Comparison of ENCODE assay signal across 8 cellular contexts in genomic region chr4:2290974-2291704, GRCh38. TPM values are rescaled to one million over a fixed set of nuclear protein-coding genes. Genes with fewer than 3 reads are reported as not detected.
DNase-seq lines count a peak whose midpoint lies in the region; ATAC-seq and TF ChIP-seq lines count a peak whose summit lies in the region.

No MANE protein-coding gene starts in this region.

- H3K27ac Mint-ChIP-seq in activated CD4-positive, alpha-beta T cell treated with anti-CD3 and anti-CD28 coated beads for 36 hours, result peak overlapping the region; percentile 80

- DNase-seq in GM13976 (ENCODE audit: low spot score) (peak; percentile 67), 8988T (no peak), NCI-H1092 (lab: John Stamatoyannopoulos, UW) (no peak), HEK293T (ENCODE audit: extremely low spot score) (no peak), foreskin melanocyte (no peak)
- DNase-seq in activated CD4-positive, alpha-beta T cell treated with anti-CD3 and anti-CD28 coated beads for 36 hours, result peak; percentile 73
- peak in 2 of 3 experiments; percentile 31 to 37 for DNase-seq in stimulated activated CD4-positive, alpha-beta T cell treated with anti-CD3 and anti-CD28 coated beads, TNF-alpha, amount 100 ng/mL, for 24 hours (ENCODE audit: low read depth in 3 of 3)

- H3K9me3 Mint-ChIP-seq in activated CD4-positive, alpha-beta T cell treated with anti-CD3 and anti-CD28 coated beads for 36 hours (ENCODE audit: low read depth), result peaks cover 3% of the 10 kb centered on the region

- no peak for TF ChIP-seq CTCF in GM13976 (IDR thresholded peaks at IDR 0.05; ENCODE audit: borderline replicate concordance, control extremely low read depth, extremely low read depth, insufficient read depth, missing control alignments)

- H3K4me1 Mint-ChIP-seq in activated CD4-positive, alpha-beta T cell treated with anti-CD3 and anti-CD28 coated beads for 36 hours, result peaks cover 33% of the 10 kb centered on the region

- peak overlapping the region; percentile 31 for H3K4me3 Mint-ChIP-seq in activated CD4-positive, alpha-beta T cell treated with anti-CD3 and anti-CD28 coated beads for 36 hours

- intact Hi-C loops in activated CD4-positive, alpha-beta T cell treated with anti-CD3 and anti-CD28 coated beads for 36 hours (cut with DNase I, micrococcal nuclease), result no loop called here

- in situ Hi-C loops in GM13976 (cut with MboI; ENCODE audit: low sequenced_read_pairs, unreplicated experiment), result no loop called here

- POLR2A ChIA-PET in activated CD4-positive, alpha-beta T cell treated with anti-CD3 and anti-CD28 coated beads for 36 hours (lab: Charles Lee), result interaction anchor here (1.1 to 1.2 kb wide), 2 partner anchors 10 to 455 kb away, joined by 3 to 4 read pairs; no protein-coding TSS in a partner anchor
- POLR2A ChIA-PET in HEK293T (lab: Yijun Ruan, JAX), result no interaction called here

- ATAC-seq in activated CD4-positive, alpha-beta T cell treated with anti-CD3 and anti-CD28 coated beads for 36 hours, result peak; percentile 85

- peak overlapping the region; percentile 39 for H3K27ac ChIP-seq in cingulate gyrus (ENCODE audit: low read depth, low read length)

- CTCF ChIA-PET in activated CD4-positive, alpha-beta T cell treated with anti-CD3 and anti-CD28 coated beads for 36 hours (lab: Charles Lee), result interaction anchor here (0.7 to 2.4 kb wide), 4 partner anchors 9 to 291 kb away, joined by 3 to 5 read pairs (median 4); no protein-coding TSS in a partner anchor
- CTCF ChIA-PET in HEK293T (lab: Yijun Ruan, JAX), result no interaction called here

- H3K27me3 Mint-ChIP-seq in activated CD4-positive, alpha-beta T cell treated with anti-CD3 and anti-CD28 coated beads for 36 hours, result no peaks in the 10 kb centered on the region

- no peaks in the 10 kb centered on the region for H3K36me3 Mint-ChIP-seq in activated CD4-positive, alpha-beta T cell treated with anti-CD3 and anti-CD28 coated beads for 36 hours (ENCODE audit: low read depth)

TF ChIP-seq in HEK293T, 16 proteins besides CTCF, POLR2A, EP300 and RAD21:
- TF ChIP-seq L3MBTL2 (conservative IDR thresholded peaks at IDR 0.05) (no peak), FOXA1 (IDR thresholded peaks at IDR 0.05) (no peak), BHLHE40 (IDR thresholded peaks at IDR 0.05; ENCODE audit: borderline replicate concordance) (no peak), NFRKB (IDR thresholded peaks at IDR 0.05) (no peak), PKNOX1 (IDR thresholded peaks at IDR 0.05) (no peak)

RNA-seq across cellular contexts. Expression of gene MXD4, which starts 29.2 kb away (rescaled TPM):
- 1 to 10 TPM; 1.6 to 2.3 TPM for total RNA-seq in activated CD4-positive, alpha-beta T cell treated with anti-CD3 and anti-CD28 coated beads for 36 hours

RNA-seq across cellular contexts. Expression of gene HAUS3, which starts 49.2 kb away (rescaled TPM):
- 10 to 100 TPM; 14.6 to 18.6 TPM for total RNA-seq in activated CD4-positive, alpha-beta T cell treated with anti-CD3 and anti-CD28 coated beads for 36 hours

RNA-seq across cellular contexts. Expression of gene POLN, which starts 49.2 kb away (rescaled TPM):
- 1 to 10 TPM; 2.3 to 3.2 TPM for total RNA-seq in activated CD4-positive, alpha-beta T cell treated with anti-CD3 and anti-CD28 coated beads for 36 hours

Comparison
In these comparisons a context has a peak if more than half of its experiments do, and no peak if none do; other contexts are left out.
1. DNase-seq: peak in GM13976 (single experiment), activated CD4-positive, alpha-beta T cell treated with anti-CD3 and anti-CD28 coated beads for 36 hours (single experiment) and stimulated activated CD4-positive, alpha-beta T cell treated with anti-CD3 and anti-CD28 coated beads, TNF-alpha, amount 100 ng/mL, for 24 hours (2 of 3); none in 8988T (single experiment), NCI-H1092 (single experiment), HEK293T (single experiment) and foreskin melanocyte (single experiment).